ENCODE assay signal across 8 cellular contexts in genomic region chr22:31488988-31489617, GRCh38. TPM values are rescaled to one million over a fixed set of nuclear protein-coding genes. Genes with fewer than 3 reads are reported as not detected.
DNase-seq lines count a peak whose midpoint lies in the region; ATAC-seq and TF ChIP-seq lines count a peak whose summit lies in the region.

No MANE protein-coding gene starts in this region.

- no peak for TF ChIP-seq CTCF in activated CD8-positive, alpha-beta T cell treated with anti-CD3 and anti-CD28 coated beads for 36 hours (IDR thresholded peaks at IDR 0.05)
- no peak for TF ChIP-seq CTCF in thoracic aorta (IDR thresholded peaks at IDR 0.05)

- H3K36me3 Mint-ChIP-seq in CD4-positive, alpha-beta memory T cell, result peaks cover 13 to 37% of the 10 kb centered on the region in 2 donors
- no peaks in the 10 kb centered on the region for H3K36me3 Mint-ChIP-seq in IgD-negative memory B cell
- peaks cover 48% of the 10 kb centered on the region for H3K36me3 Mint-ChIP-seq in activated CD8-positive, alpha-beta T cell treated with anti-CD3 and anti-CD28 coated beads for 36 hours (ENCODE audit: low read depth)

- peak overlapping the region; percentile 60 to 83 for H3K9ac ChIP-seq in mucosa of rectum (ENCODE audit: low read depth in 1 of 2, low read length in 2 of 2)

- no peaks in the 10 kb centered on the region for H3K27me3 ChIP-seq in CD4-positive, alpha-beta memory T cell (ENCODE audit: insufficient read depth, low read length)
- H3K27me3 ChIP-seq in mucosa of rectum (ENCODE audit: control insufficient read depth in 2 of 2, insufficient read depth in 2 of 2, low read length in 2 of 2) (no peaks in the 10 kb centered on the region), thoracic aorta (replicated peaks; ENCODE audit: insufficient read depth) (no peaks in the 10 kb centered on the region)

- DNase-seq in CD4-positive, alpha-beta memory T cell, result peak; percentile 9 to 56 (median 19)
- peak; percentile 53 for DNase-seq in activated CD8-positive, alpha-beta T cell treated with anti-CD3 and anti-CD28 coated beads for 36 hours
- DNase-seq in epithelial cell of prostate (ENCODE audit: low read depth, low spot score) (no peak), thoracic aorta (ENCODE audit: low spot score) (no peak), occipital lobe (lab: John Stamatoyannopoulos, UW) (no peak)

- intact Hi-C loops in CD4-positive, alpha-beta memory T cell (cut with micrococcal nuclease), result loop anchor here (1.0 kb wide), 2 partner anchors 8 to 90 kb away; partner anchors contain the start of gene DRG1
- intact Hi-C loops in activated CD8-positive, alpha-beta T cell treated with anti-CD3 and anti-CD28 coated beads for 36 hours (cut with micrococcal nuclease), result no loop called here

- H3K4me3 Mint-ChIP-seq in CD4-positive, alpha-beta memory T cell, result peak overlapping the region; percentile 81 to 88 (median 86)
- peak overlapping the region; percentile 88 to 97 (median 92) for H3K4me3 Mint-ChIP-seq in IgD-negative memory B cell
- H3K4me3 Mint-ChIP-seq in activated CD8-positive, alpha-beta T cell treated with anti-CD3 and anti-CD28 coated beads for 36 hours, result peak overlapping the region; percentile 93

- peak overlapping the region; percentile 87 for H3K27ac ChIP-seq in CD4-positive, alpha-beta memory T cell (ENCODE audit: low read depth, low read length)
- H3K27ac ChIP-seq in epithelial cell of prostate (peak overlapping the region; percentile 77), mucosa of rectum (ENCODE audit: low read depth in 2 of 2, low read length in 2 of 2) (peak overlapping the region; percentile 96), thoracic aorta (peak overlapping the region; percentile 96 to 97)

- peak; percentile 3 for ATAC-seq in GM19463 (IDR thresholded peaks at IDR 0.05; ENCODE audit: unreplicated experiment)
- ATAC-seq in activated CD8-positive, alpha-beta T cell treated with anti-CD3 and anti-CD28 coated beads for 36 hours, result peak; percentile 8
- ATAC-seq in thoracic aorta (ENCODE audit: insufficient number of reproducible peaks, low FRiP score, low read depth), result peak; percentile 36

- CTCF ChIA-PET in CD4-positive, alpha-beta memory T cell (lab: Charles Lee; ENCODE audit: partially characterized antibody), result interaction anchor here (0.8 to 1.4 kb wide), 4 partner anchors 12 to 145 kb away, joined by 3 to 5 read pairs (median 4); no protein-coding TSS in a partner anchor
- CTCF ChIA-PET in activated CD8-positive, alpha-beta T cell treated with anti-CD3 and anti-CD28 coated beads for 36 hours (lab: Charles Lee), result interaction anchor here (0.8 to 1.1 kb wide), 4 partner anchors 37 to 147 kb away, joined by 3 to 5 read pairs (median 4); no protein-coding TSS in a partner anchor

- H3K4me1 ChIP-seq in CD4-positive, alpha-beta memory T cell (ENCODE audit: insufficient read depth, low read length), result peaks cover 45% of the 10 kb centered on the region
- H3K4me1 ChIP-seq in mucosa of rectum (ENCODE audit: control insufficient read depth in 2 of 2, insufficient read depth in 2 of 2, low read length in 2 of 2), result peaks cover 17 to 21% of the 10 kb centered on the region in 2 donors
- peaks cover 21 to 28% of the 10 kb centered on the region in 2 donors for H3K4me1 ChIP-seq in thoracic aorta (ENCODE audit: control insufficient read depth in 1 of 2, low read depth in 2 of 2)

- peaks cover 29 to 48% (median 42%) of the 10 kb centered on the region in 4 donors for H3K4me1 Mint-ChIP-seq in CD4-positive, alpha-beta memory T cell
- H3K4me1 Mint-ChIP-seq in IgD-negative memory B cell, result peaks cover 27 to 38% (median 31%) of the 10 kb centered on the region in 3 donors
- peaks cover 57% of the 10 kb centered on the region for H3K4me1 Mint-ChIP-seq in activated CD8-positive, alpha-beta T cell treated with anti-CD3 and anti-CD28 coated beads for 36 hours (ENCODE audit: low read depth)

- no peaks in the 10 kb centered on the region for H3K9me3 Mint-ChIP-seq in CD4-positive, alpha-beta memory T cell
- no peaks in the 10 kb centered on the region for H3K9me3 Mint-ChIP-seq in IgD-negative memory B cell
- no peaks in the 10 kb centered on the region for H3K9me3 Mint-ChIP-seq in activated CD8-positive, alpha-beta T cell treated with anti-CD3 and anti-CD28 coated beads for 36 hours

- peak overlapping the region; percentile 84 to 97 (median 89) for H3K27ac Mint-ChIP-seq in CD4-positive, alpha-beta memory T cell
- peak overlapping the region; percentile 89 to 100 (median 91) for H3K27ac Mint-ChIP-seq in IgD-negative memory B cell
- H3K27ac Mint-ChIP-seq in activated CD8-positive, alpha-beta T cell treated with anti-CD3 and anti-CD28 coated beads for 36 hours, result peak overlapping the region; percentile 90

- POLR2A ChIA-PET in CD4-positive, alpha-beta memory T cell (lab: Charles Lee; ENCODE audit: partially characterized antibody), result interaction anchor here (1.2 to 2.9 kb wide), 5 partner anchors 9 to 199 kb away, joined by 3 to 11 read pairs (median 6); partner anchors contain the start of gene PIK3IP1
- POLR2A ChIA-PET in activated CD8-positive, alpha-beta T cell treated with anti-CD3 and anti-CD28 coated beads for 36 hours (lab: Charles Lee), result interaction anchor here (0.6 to 1.6 kb wide), 10 partner anchors 11 to 197 kb away, joined by 3 to 5 read pairs (median 4); no protein-coding TSS in a partner anchor

- peaks cover 7% of the 10 kb centered on the region for H3K36me3 ChIP-seq in CD4-positive, alpha-beta memory T cell (ENCODE audit: insufficient read depth, low read length)
- peaks cover 0 to 7% of the 10 kb centered on the region in 2 donors for H3K36me3 ChIP-seq in mucosa of rectum (ENCODE audit: control insufficient read depth in 2 of 2, insufficient read depth in 2 of 2, low read length in 2 of 2)
- H3K36me3 ChIP-seq in thoracic aorta, result peaks cover 6% of the 10 kb centered on the region

- peak overlapping the region; percentile 20 to 70 for H3K4me3 ChIP-seq in CD4-positive, alpha-beta memory T cell (ENCODE audit: low read length in 2 of 2)
- H3K4me3 ChIP-seq in mucosa of rectum (ENCODE audit: low read length in 2 of 2), result peak overlapping the region; percentile 78 to 80
- peak overlapping the region; percentile 83 for H3K4me3 ChIP-seq in thoracic aorta

- no peaks in the 10 kb centered on the region for H3K9me3 ChIP-seq in CD4-positive, alpha-beta memory T cell (ENCODE audit: control insufficient read depth in 1 of 2, low read length in 2 of 2)
- H3K9me3 ChIP-seq in mucosa of rectum (ENCODE audit: control insufficient read depth in 2 of 2, low read length in 2 of 2) (no peaks in the 10 kb centered on the region), thoracic aorta (no peaks in the 10 kb centered on the region)

- H3K27me3 Mint-ChIP-seq in CD4-positive, alpha-beta memory T cell, result no peaks in the 10 kb centered on the region
- H3K27me3 Mint-ChIP-seq in IgD-negative memory B cell, result no peaks in the 10 kb centered on the region
- H3K27me3 Mint-ChIP-seq in activated CD8-positive, alpha-beta T cell treated with anti-CD3 and anti-CD28 coated beads for 36 hours, result no peaks in the 10 kb centered on the region

RNA-seq across cellular contexts. Expression of gene EIF4ENIF1, which starts 0.5 kb away (rescaled TPM):
- 10 to 100 TPM; 41.9 to 50.7 TPM for total RNA-seq in CD4-positive, alpha-beta memory T cell
- 10 to 100 TPM in 1 of 2 donors, 1 to 10 TPM in 1; 6.6 to 17.2 TPM for polyA plus RNA-seq in CD4-positive, alpha-beta memory T cell
- polyA plus RNA-seq in IgD-negative memory B cell, result 21.7 TPM
- total RNA-seq in activated CD8-positive, alpha-beta T cell treated with anti-CD3 and anti-CD28 coated beads for 36 hours, result 10 to 100 TPM; 50.3 to 50.5 TPM
- 10 to 100 TPM; 10.6 to 20.6 TPM for total RNA-seq in thoracic aorta
- total RNA-seq in occipital lobe, result 19.8 TPM

RNA-seq across cellular contexts. Expression of gene SFI1, which starts 7.2 kb away (rescaled TPM):
- 100 to 1,000 TPM; 323 to 333 TPM for total RNA-seq in CD4-positive, alpha-beta memory T cell
- polyA plus RNA-seq in CD4-positive, alpha-beta memory T cell, result 10 to 100 TPM; 14.7 to 40.5 TPM
- polyA plus RNA-seq in IgD-negative memory B cell, result 15.5 TPM
- total RNA-seq in activated CD8-positive, alpha-beta T cell treated with anti-CD3 and anti-CD28 coated beads for 36 hours, result 100 to 1,000 TPM; 273 to 274 TPM
- total RNA-seq in thoracic aorta (10 to 100 TPM; 25.0 to 59.9 TPM), occipital lobe (15.1 TPM)

Comparison
In these comparisons a context has a peak if more than half of its experiments do, and no peak if none do; other contexts are left out.
1. DNase-seq: peak in CD4-positive, alpha-beta memory T cell (5 of 5) and activated CD8-positive, alpha-beta T cell treated with anti-CD3 and anti-CD28 coated beads for 36 hours (single experiment); none in epithelial cell of prostate (single experiment), thoracic aorta (single experiment) and occipital lobe (single experiment).
2. RNA of gene SFI1, which starts 7.2 kb away (total RNA-seq): 323 to 333 TPM in CD4-positive, alpha-beta memory T cell and 273 to 274 TPM in activated CD8-positive, alpha-beta T cell treated with anti-CD3 and anti-CD28 coated beads for 36 hours; 25.0 to 59.9 TPM in thoracic aorta and 15.1 TPM in occipital lobe (single experiment); every median in the first group is over 4 times any median in the second.
3. Peak in every context shown above with its lines, with median percentiles within 50 percentile points of each other: H3K27ac ChIP-seq, H3K4me3 ChIP-seq, H3K27ac Mint-ChIP-seq, H3K4me3 Mint-ChIP-seq and ATAC-seq.